1 cellular context compared by ENCODE assay signal in the genomic region with DNA sequence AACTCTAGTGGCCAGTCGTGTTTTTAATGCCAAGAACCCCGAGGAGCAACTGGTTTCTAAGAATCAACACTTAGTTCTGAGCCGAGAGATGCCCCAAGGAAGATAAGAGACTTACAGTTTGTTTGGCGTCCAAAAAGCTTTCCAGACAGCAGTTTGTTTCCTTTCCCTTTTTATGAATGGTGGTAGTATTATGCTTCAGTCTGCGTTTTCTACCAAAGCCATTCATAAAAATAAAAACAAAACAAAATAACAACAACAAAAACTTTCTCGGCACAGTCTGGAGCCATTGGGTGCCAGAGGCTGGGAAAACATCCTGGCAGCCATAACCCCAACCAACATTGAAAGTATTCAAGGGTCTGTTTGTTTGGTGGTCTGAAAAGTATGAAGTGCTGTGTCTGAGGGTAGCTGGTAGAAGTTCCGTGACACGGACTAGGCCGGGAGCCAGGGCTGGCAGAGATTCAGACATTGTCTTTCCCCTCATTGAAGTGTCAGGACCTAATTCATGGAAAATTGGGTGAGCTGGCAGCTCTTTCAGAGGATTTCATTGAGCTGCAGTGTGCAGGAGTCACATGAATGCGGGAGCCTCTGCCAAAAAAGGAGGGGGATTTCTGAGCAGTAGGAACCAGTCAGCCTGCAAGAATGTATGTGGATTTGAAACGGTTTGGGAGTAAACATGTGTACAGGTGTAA.
TF ChIP-seq lines count a peak whose summit lies in the region.

No MANE protein-coding gene starts in this region.

TF ChIP-seq in GM23338, 12 proteins besides CTCF, POLR2A, EP300 and RAD21 (continued from another document):
- TF ChIP-seq, protein P1, sequence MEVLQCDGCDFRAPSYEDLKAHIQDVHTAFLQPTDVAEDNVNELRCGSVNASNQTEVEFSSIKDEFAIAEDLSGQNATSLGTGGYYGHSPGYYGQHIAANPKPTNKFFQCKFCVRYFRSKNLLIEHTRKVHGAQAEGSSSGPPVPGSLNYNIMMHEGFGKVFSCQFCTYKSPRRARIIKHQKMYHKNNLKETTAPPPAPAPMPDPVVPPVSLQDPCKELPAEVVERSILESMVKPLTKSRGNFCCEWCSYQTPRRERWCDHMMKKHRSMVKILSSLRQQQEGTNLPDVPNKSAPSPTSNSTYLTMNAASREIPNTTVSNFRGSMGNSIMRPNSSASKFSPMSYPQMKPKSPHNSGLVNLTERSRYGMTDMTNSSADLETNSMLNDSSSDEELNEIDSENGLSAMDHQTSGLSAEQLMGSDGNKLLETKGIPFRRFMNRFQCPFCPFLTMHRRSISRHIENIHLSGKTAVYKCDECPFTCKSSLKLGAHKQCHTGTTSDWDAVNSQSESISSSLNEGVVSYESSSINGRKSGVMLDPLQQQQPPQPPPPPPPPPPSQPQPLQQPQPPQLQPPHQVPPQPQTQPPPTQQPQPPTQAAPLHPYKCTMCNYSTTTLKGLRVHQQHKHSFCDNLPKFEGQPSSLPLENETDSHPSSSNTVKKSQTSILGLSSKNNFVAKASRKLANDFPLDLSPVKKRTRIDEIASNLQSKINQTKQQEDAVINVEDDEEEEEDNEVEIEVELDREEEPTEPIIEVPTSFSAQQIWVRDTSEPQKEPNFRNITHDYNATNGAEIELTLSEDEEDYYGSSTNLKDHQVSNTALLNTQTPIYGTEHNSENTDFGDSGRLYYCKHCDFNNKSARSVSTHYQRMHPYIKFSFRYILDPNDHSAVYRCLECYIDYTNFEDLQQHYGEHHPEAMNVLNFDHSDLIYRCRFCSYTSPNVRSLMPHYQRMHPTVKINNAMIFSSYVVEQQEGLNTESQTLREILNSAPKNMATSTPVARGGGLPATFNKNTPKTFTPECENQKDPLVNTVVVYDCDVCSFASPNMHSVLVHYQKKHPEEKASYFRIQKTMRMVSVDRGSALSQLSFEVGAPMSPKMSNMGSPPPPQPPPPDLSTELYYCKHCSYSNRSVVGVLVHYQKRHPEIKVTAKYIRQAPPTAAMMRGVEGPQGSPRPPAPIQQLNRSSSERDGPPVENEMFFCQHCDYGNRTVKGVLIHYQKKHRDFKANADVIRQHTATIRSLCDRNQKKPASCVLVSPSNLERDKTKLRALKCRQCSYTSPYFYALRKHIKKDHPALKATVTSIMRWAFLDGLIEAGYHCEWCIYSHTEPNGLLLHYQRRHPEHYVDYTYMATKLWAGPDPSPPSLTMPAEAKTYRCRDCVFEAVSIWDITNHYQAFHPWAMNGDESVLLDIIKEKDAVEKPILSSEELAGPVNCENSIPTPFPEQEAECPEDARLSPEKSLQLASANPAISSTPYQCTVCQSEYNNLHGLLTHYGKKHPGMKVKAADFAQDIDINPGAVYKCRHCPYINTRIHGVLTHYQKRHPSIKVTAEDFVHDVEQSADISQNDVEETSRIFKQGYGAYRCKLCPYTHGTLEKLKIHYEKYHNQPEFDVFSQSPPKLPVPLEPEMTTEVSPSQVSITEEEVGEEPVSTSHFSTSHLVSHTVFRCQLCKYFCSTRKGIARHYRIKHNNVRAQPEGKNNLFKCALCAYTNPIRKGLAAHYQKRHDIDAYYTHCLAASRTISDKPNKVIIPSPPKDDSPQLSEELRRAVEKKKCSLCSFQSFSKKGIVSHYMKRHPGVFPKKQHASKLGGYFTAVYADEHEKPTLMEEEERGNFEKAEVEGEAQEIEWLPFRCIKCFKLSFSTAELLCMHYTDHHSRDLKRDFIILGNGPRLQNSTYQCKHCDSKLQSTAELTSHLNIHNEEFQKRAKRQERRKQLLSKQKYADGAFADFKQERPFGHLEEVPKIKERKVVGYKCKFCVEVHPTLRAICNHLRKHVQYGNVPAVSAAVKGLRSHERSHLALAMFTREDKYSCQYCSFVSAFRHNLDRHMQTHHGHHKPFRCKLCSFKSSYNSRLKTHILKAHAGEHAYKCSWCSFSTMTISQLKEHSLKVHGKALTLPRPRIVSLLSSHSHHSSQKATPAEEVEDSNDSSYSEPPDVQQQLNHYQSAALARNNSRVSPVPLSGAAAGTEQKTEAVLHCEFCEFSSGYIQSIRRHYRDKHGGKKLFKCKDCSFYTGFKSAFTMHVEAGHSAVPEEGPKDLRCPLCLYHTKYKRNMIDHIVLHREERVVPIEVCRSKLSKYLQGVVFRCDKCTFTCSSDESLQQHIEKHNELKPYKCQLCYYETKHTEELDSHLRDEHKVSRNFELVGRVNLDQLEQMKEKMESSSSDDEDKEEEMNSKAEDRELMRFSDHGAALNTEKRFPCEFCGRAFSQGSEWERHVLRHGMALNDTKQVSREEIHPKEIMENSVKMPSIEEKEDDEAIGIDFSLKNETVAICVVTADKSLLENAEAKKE (CRISPR knock-in tag; IDR thresholded peaks at IDR 0.05), result no peak
- TF ChIP-seq JUNB (IDR thresholded peaks at IDR 0.05; ENCODE audit: unreplicated experiment), result no peak
- TF ChIP-seq ZNF114 (CRISPR knock-in tag; IDR thresholded peaks at IDR 0.05), result no peak
